In genomic region chr5:116454417-116454927, GRCh38 we compare ENCODE assay signal across 9 cellular contexts.
DNase-seq lines count a peak whose midpoint lies in the region; ATAC-seq and TF ChIP-seq lines count a peak whose summit lies in the region.
"Had no signal": no experiment of that assay in that cellular context is flagged by ENCODE, and none has a peak within 500 bp of the region (broad histone marks: within the 10 kb centered on the region; RNA-seq: fewer than 3 reads in every experiment).

No MANE protein-coding gene starts in this region.

- no peaks in the 10 kb centered on the region for H3K9me3 Mint-ChIP-seq in neural progenitor cell
- H3K9me3 Mint-ChIP-seq: activated B cell treated with CpG ODN at 0.5 μM for 24 hours had no signal

- TF ChIP-seq CTCF in neural progenitor cell (IDR thresholded peaks at IDR 0.05), result no peak

- peak overlapping the region; percentile 27 for H3K4me2 ChIP-seq in neural progenitor cell

- peaks cover 25% of the 10 kb centered on the region for H3K36me3 Mint-ChIP-seq in neural progenitor cell

- H3K27me3 ChIP-seq in HAP-1 (ENCODE audit: low read depth) (no peaks in the 10 kb centered on the region), neural progenitor cell (no peaks in the 10 kb centered on the region)

- H3K4me3 Mint-ChIP-seq in neural progenitor cell, result no peak overlapping the region
- H3K4me3 Mint-ChIP-seq: activated B cell treated with CpG ODN at 0.5 μM for 24 hours had no signal

- H3K27ac Mint-ChIP-seq in neural progenitor cell, result no peak overlapping the region
- H3K27ac Mint-ChIP-seq: activated B cell treated with CpG ODN at 0.5 μM for 24 hours had no signal

- peaks cover 27% of the 10 kb centered on the region for H3K4me1 Mint-ChIP-seq in neural progenitor cell

- H3K4me1 ChIP-seq in HAP-1 (peaks cover 23% of the 10 kb centered on the region), neural progenitor cell (peaks cover 48% of the 10 kb centered on the region)

- TF ChIP-seq POLR2A in GM18505 (IDR thresholded peaks at IDR 0.05; ENCODE audit: borderline replicate concordance, extremely low read depth, insufficient read depth, insufficient read length), result no peak

- no peak overlapping the region for H2AFZ ChIP-seq in neural progenitor cell (replicated peaks)

- no peaks in the 10 kb centered on the region for H3K27me3 Mint-ChIP-seq in neural progenitor cell (ENCODE audit: insufficient read depth, low read depth)
- H3K27me3 Mint-ChIP-seq: activated B cell treated with CpG ODN at 0.5 μM for 24 hours had no signal

- H3K36me3 ChIP-seq in HAP-1 (replicated peaks) (peaks cover 36% of the 10 kb centered on the region), neural progenitor cell (no peaks in the 10 kb centered on the region)

- H3K9me3 ChIP-seq in HAP-1, result no peaks in the 10 kb centered on the region
- no peaks in the 10 kb centered on the region for H3K9me3 ChIP-seq in neural progenitor cell (ENCODE audit: low read depth)

- DNase-seq in HAP-1 (ENCODE audit: low spot score in 2 of 2) (peak; percentile 22 to 37), LHCN-M2 (ENCODE audit: low read depth) (peak; percentile 85), brain pericyte (ENCODE audit: low read depth, low spot score) (peak; percentile 42), neural progenitor cell (ENCODE audit: low spot score) (peak; percentile 69), kidney glomerular epithelial cell (lab: John Stamatoyannopoulos, UW) (no peak), cerebellar cortex (ENCODE audit: low spot score) (no peak)
- no peak for DNase-seq in stimulated activated CD4-positive, alpha-beta T cell treated with anti-CD3 and anti-CD28 coated beads, Interleukin-4, amount 100 ng/mL, for 24 hours
- DNase-seq: activated B cell treated with CpG ODN at 0.5 μM for 24 hours had no signal

- H3F3A ChIP-seq in neural progenitor cell (ENCODE audit: low read depth), result peaks cover 17% of the 10 kb centered on the region

- ATAC-seq in GM18505 (IDR thresholded peaks at IDR 0.05; ENCODE audit: unreplicated experiment), result peak; percentile 100

- H4K20me1 ChIP-seq in neural progenitor cell (ENCODE audit: low read depth), result peaks cover 20% of the 10 kb centered on the region

- in situ Hi-C loops in HAP-1 (cut with MboI; ENCODE audit: low sequenced_read_pairs), result no loop called here

- H3K4me3 ChIP-seq in HAP-1 (no peak overlapping the region), neural progenitor cell (no peak overlapping the region)

- no peak overlapping the region for H3K9ac ChIP-seq in neural progenitor cell

- no peak overlapping the region for H3K27ac ChIP-seq in neural progenitor cell

- H3K79me2 ChIP-seq in neural progenitor cell (ENCODE audit: low read depth), result peaks cover 8% of the 10 kb centered on the region

Comparison
In these comparisons a context has a peak if more than half of its experiments do, and no peak if none do; other contexts are left out.
1. DNase-seq: peak in HAP-1 (2 of 2), LHCN-M2 (single experiment), brain pericyte (single experiment) and neural progenitor cell (single experiment); none in kidney glomerular epithelial cell (single experiment), cerebellar cortex (single experiment) and stimulated activated CD4-positive, alpha-beta T cell treated with anti-CD3 and anti-CD28 coated beads, Interleukin-4, amount 100 ng/mL, for 24 hours (single experiment).